21 cellular contexts compared by ENCODE assay signal in the genomic region with DNA sequence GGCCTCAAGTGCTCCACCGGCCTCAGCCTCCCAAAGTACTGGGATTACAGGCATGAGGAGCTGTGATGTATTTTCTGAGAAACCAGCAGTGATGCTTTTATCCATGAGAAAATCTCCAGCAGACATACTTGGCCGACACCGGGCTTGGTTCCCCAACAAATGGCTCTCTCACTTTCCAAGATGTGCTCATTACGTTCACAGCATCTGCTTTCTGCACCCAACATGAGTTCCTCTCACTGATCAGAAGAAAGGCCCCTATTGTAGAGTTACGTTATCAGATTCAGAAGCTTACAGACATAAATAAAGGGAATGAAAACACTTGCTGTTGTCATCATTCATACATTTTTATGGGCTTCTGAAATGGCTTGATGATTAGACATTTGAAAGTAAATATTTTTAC.
DNase-seq lines count a peak whose midpoint lies in the region; FAIRE-seq lines count a peak whose summit lies in the region.
"Had no signal": no experiment of that assay in that cellular context is flagged by ENCODE, and none has a peak within 500 bp of the region (broad histone marks: within the 10 kb centered on the region; RNA-seq: fewer than 3 reads in every experiment).

No MANE protein-coding gene starts in this region.

- H4K91ac ChIP-seq in mesenchymal stem cell (ENCODE audit: low read length): peak overlapping the region; percentile 29

- H3K36me3 Mint-ChIP-seq in CD4-positive, alpha-beta memory T cell: no peaks in the 10 kb centered on the region
- H3K36me3 Mint-ChIP-seq: CD14-positive monocyte had no signal

- H3K4me2 ChIP-seq in BLaER1 (peak overlapping the region; percentile 78), mesenchymal stem cell (ENCODE audit: low read length, poor library complexity, severe bottlenecking) (no peak overlapping the region)

- DNase-seq in SK-N-DZ (ENCODE audit: low spot score) (peak; percentile 8), mesenchymal stem cell (no peak), RCC 7860 (ENCODE audit: low spot score) (no peak), NCI-H1105 treated with DMSO at 0.1 percent for 48 hours (lab: John Stamatoyannopoulos, UW) (no peak), T1000 (lab: John Stamatoyannopoulos, UW) (no peak)
- no peak for DNase-seq in CD4-positive, alpha-beta memory T cell
- DNase-seq: 8988T; DMS53; KBM-7; NCI-H146; NCI-H2107; NCI-H69; NK-92 treated with Interleukin-12 subunit alpha and Interleukin-12 subunit beta, amount 100 ng/mL, for 24 hours; OCI-M1 had no signal

- peaks cover 0 to 7% (median 3%) of the 10 kb centered on the region in 4 donors for H3K4me1 Mint-ChIP-seq in CD4-positive, alpha-beta memory T cell

- no peak overlapping the region for H2BK15ac ChIP-seq in mesenchymal stem cell (ENCODE audit: low read depth, poor library complexity, severe bottlenecking)

- H3K9ac ChIP-seq in BLaER1 (peak overlapping the region; percentile 62), mesenchymal stem cell (ENCODE audit: low read length) (no peak overlapping the region), stomach smooth muscle (ENCODE audit: low read length in 2 of 2) (no peak overlapping the region)

- H3K27ac ChIP-seq in BLaER1 (peak overlapping the region; percentile 82), mesenchymal stem cell (ENCODE audit: low read length, poor library complexity, severe bottlenecking) (no peak overlapping the region), stomach smooth muscle (ENCODE audit: low read length) (peak overlapping the region; percentile 53)
- no peak overlapping the region for H3K27ac ChIP-seq in CD4-positive, alpha-beta memory T cell (ENCODE audit: low read depth, low read length)
- H3K27ac ChIP-seq: HL-60 had no signal

- peaks cover 0 to 2% (median 0%) of the 10 kb centered on the region in 8 donors for H3K9me3 Mint-ChIP-seq in CD4-positive, alpha-beta memory T cell

- H2BK12ac ChIP-seq in mesenchymal stem cell (ENCODE audit: low read length in 2 of 2): peak overlapping the region; percentile 45 to 89

- peaks cover 30% of the 10 kb centered on the region; the same call in 1 of the 2 replicates for H3K36me3 ChIP-seq in BLaER1
- H3K36me3 ChIP-seq in mesenchymal stem cell (ENCODE audit: control insufficient read depth in 1 of 2, insufficient read depth in 2 of 2, low read depth in 1 of 2, low read length in 2 of 2): peaks cover 14 to 17% of the 10 kb centered on the region in 2 experiments
- H3K36me3 ChIP-seq in stomach smooth muscle (ENCODE audit: control insufficient read depth in 2 of 2, insufficient read depth in 2 of 2, low read length in 2 of 2): peaks cover 2 to 8% of the 10 kb centered on the region in 2 donors
- no peaks in the 10 kb centered on the region for H3K36me3 ChIP-seq in CD4-positive, alpha-beta memory T cell (ENCODE audit: insufficient read depth, low read length)

- H3K27ac Mint-ChIP-seq in CD4-positive, alpha-beta memory T cell: no peak overlapping the region
- H3K27ac Mint-ChIP-seq: CD14-positive monocyte had no signal

- H3K4me1 ChIP-seq in BLaER1: peaks cover 55% of the 10 kb centered on the region
- H3K4me1 ChIP-seq in mesenchymal stem cell (ENCODE audit: control insufficient read depth, insufficient read depth, low read depth, low read length): peaks cover 10% of the 10 kb centered on the region
- H3K4me1 ChIP-seq in stomach smooth muscle (ENCODE audit: control insufficient read depth, insufficient read depth, low read length): peaks cover 49% of the 10 kb centered on the region
- H3K4me1 ChIP-seq in CD4-positive, alpha-beta memory T cell (ENCODE audit: insufficient read depth, low read length): no peaks in the 10 kb centered on the region

- CTCF ChIA-PET in CD4-positive, alpha-beta memory T cell (lab: Charles Lee; ENCODE audit: partially characterized antibody): no interaction called here

- H3K4me3 Mint-ChIP-seq in CD4-positive, alpha-beta memory T cell: no peak overlapping the region
- H3K4me3 Mint-ChIP-seq: CD14-positive monocyte had no signal

- peaks cover 0 to 3% of the 10 kb centered on the region in 2 donors for H3K27me3 Mint-ChIP-seq in CD4-positive, alpha-beta memory T cell

- no peak overlapping the region for H2AFZ ChIP-seq in mesenchymal stem cell (ENCODE audit: low read depth, low read length)

- intact Hi-C loops in CD4-positive, alpha-beta memory T cell (cut with micrococcal nuclease): no loop called here

- no peak overlapping the region for H2BK120ac ChIP-seq in mesenchymal stem cell (ENCODE audit: low read depth, low read length)

- H4K20me1 ChIP-seq in BLaER1: no peaks in the 10 kb centered on the region

- H3K23ac ChIP-seq in mesenchymal stem cell (ENCODE audit: low read length in 2 of 2): no peak overlapping the region

- POLR2A ChIA-PET in CD4-positive, alpha-beta memory T cell (lab: Charles Lee; ENCODE audit: partially characterized antibody): no interaction called here

- no peak for FAIRE-seq in RCC 7860 (lab: Jason Lieb, UNC)
- FAIRE-seq: GM12878, GM19239, H1 had no signal

- H2BK5ac ChIP-seq in mesenchymal stem cell (ENCODE audit: low read depth, low read length, poor library complexity, severe bottlenecking): no peak overlapping the region

- peak overlapping the region; percentile 72 for H4K8ac ChIP-seq in mesenchymal stem cell (ENCODE audit: low read length)

- H3K4ac ChIP-seq in mesenchymal stem cell (ENCODE audit: low read depth in 1 of 2, low read length in 2 of 2): no peak overlapping the region

- H3K27me3 ChIP-seq in BLaER1 (no peaks in the 10 kb centered on the region), mesenchymal stem cell (ENCODE audit: control insufficient read depth in 1 of 2, insufficient read depth in 1 of 2, low read length in 2 of 2) (no peaks in the 10 kb centered on the region), stomach smooth muscle (ENCODE audit: control insufficient read depth in 1 of 2, insufficient read depth in 2 of 2, low read length in 2 of 2) (no peaks in the 10 kb centered on the region)
- no peaks in the 10 kb centered on the region for H3K27me3 ChIP-seq in CD4-positive, alpha-beta memory T cell (ENCODE audit: insufficient read depth, low read length)

- H3K9me3 ChIP-seq in BLaER1 (peaks cover 8% of the 10 kb centered on the region), mesenchymal stem cell (ENCODE audit: control insufficient read depth, low read length) (no peaks in the 10 kb centered on the region), stomach smooth muscle (ENCODE audit: control insufficient read depth in 2 of 2, low read length in 2 of 2) (no peaks in the 10 kb centered on the region)
- no peaks in the 10 kb centered on the region for H3K9me3 ChIP-seq in CD4-positive, alpha-beta memory T cell (ENCODE audit: control insufficient read depth in 1 of 2, low read length in 2 of 2)

- peaks cover 24% of the 10 kb centered on the region for H3K79me1 ChIP-seq in mesenchymal stem cell (replicated peaks; ENCODE audit: low read length, poor library complexity, severe bottlenecking)

- H3K18ac ChIP-seq in mesenchymal stem cell (ENCODE audit: low read depth in 1 of 2, low read length in 2 of 2): peak overlapping the region; percentile 11 to 61

- 99% methylated on average over 4 of the region's 5 CpGs for WGBS in mesenchymal stem cell

- no peak overlapping the region for H2AK5ac ChIP-seq in mesenchymal stem cell (ENCODE audit: low read length, severe bottlenecking)

- H3K4me3 ChIP-seq in BLaER1 (0 out of 2 replicates have a peak overlapping the region, but pooled peaks have one; percentile 1), mesenchymal stem cell (ENCODE audit: insufficient read depth in 1 of 2, low read depth in 1 of 2, low read length in 2 of 2) (no peak overlapping the region), stomach smooth muscle (ENCODE audit: low read length in 2 of 2) (no peak overlapping the region)
- no peak overlapping the region for H3K4me3 ChIP-seq in CD4-positive, alpha-beta memory T cell (ENCODE audit: low read length in 2 of 2)
- H3K4me3 ChIP-seq: GM12878 had no signal

- H3K14ac ChIP-seq in mesenchymal stem cell (ENCODE audit: low read length in 2 of 2): no peak overlapping the region

Comparison
In these comparisons a context has a peak if more than half of its experiments do, and no peak if none do; other contexts are left out.
1. H3K27ac ChIP-seq: peak in BLaER1 (single experiment) and stomach smooth muscle (single experiment); none in mesenchymal stem cell (single experiment) and CD4-positive, alpha-beta memory T cell (single experiment).